9 cellular contexts compared by ENCODE assay signal in the genomic region with DNA sequence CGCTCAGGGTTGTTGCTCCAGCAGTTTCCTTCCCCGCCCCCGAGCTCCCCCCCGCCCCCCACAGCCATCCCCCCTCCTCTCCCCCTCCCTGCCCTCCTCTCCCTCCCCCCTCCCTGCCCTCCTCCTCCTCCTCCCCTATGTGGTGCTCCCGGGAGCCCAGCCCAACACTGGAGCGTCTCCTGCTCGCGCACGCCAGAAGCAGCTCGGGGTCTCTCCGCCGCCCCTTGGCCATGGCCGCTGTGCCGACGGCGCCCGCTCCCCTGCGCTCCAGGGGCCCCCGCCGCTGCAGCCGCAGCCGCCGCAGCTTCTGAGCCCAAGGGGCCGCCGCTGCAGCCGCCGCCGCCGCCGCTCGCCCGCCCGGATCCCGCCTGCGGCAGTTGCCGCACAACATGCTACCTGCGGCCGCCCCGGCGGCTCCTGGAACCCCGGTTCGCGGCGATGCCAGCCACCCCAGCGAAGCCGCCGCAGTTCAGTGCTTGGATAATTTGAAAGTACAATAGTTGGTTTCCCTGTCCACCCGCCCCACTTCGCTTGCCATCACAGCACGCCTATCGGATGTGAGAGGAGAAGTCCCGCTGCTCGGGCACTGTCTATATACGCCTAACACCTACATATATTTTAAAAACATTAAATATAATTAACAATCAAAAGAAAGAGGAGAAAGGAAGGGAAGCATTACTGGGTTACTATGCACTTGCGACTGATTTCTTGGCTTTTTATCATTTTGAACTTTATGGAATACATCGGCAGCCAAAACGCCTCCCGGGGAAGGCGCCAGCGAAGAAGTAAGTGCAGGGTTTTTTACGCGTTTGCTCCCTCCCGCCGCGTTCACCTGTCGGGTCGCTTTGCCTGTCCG. TPM values are rescaled to one million over a fixed set of nuclear protein-coding genes. Genes with fewer than 3 reads are reported as not detected.
DNase-seq lines count a peak whose midpoint lies in the region; ATAC-seq and TF ChIP-seq lines count a peak whose summit lies in the region.
"Had no signal": no experiment of that assay in that cellular context is flagged by ENCODE, and none has a peak within 500 bp of the region (broad histone marks: within the 10 kb centered on the region; RNA-seq: fewer than 3 reads in every experiment).

A gene with protein sequence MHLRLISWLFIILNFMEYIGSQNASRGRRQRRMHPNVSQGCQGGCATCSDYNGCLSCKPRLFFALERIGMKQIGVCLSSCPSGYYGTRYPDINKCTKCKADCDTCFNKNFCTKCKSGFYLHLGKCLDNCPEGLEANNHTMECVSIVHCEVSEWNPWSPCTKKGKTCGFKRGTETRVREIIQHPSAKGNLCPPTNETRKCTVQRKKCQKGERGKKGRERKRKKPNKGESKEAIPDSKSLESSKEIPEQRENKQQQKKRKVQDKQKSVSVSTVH (plus strand): TSS at position 167 of the 856 bp plus-strand sequence. CDS start 522 bp downstream, at position 689.

- DNase-seq in Daoy (ENCODE audit: low read depth) (peak; percentile 44), NT2/D1 (ENCODE audit: low read depth, low spot score) (no peak), dedifferentiated amniotic fluid mesenchymal stem cell (ENCODE audit: extremely low spot score) (peak; percentile 31), lung microvascular endothelial cell (ENCODE audit: low read depth in 2 of 2) (peak; percentile 35 to 51), thyroid gland (peak; percentile 24), globus pallidus (ENCODE audit: low spot score) (no peak)

- H3K9me3 ChIP-seq in NT2/D1 (ENCODE audit: insufficient read depth, low read length) (no peaks in the 10 kb centered on the region), thyroid gland (no peaks in the 10 kb centered on the region)

- intact Hi-C loops in thyroid gland (cut with DNase I): no loop called here

- TF ChIP-seq CTCF in thyroid gland (IDR thresholded peaks at IDR 0.05): no peak

- H3K27me3 ChIP-seq in NT2/D1 (ENCODE audit: insufficient read depth, insufficient read length): peaks cover 65% of the 10 kb centered on the region
- H3K27me3 ChIP-seq in thyroid gland: peaks cover 5% of the 10 kb centered on the region

- H3K27ac ChIP-seq in thyroid gland: peak within 1 kb of the TSS in 2 of 3 donors; percentile 19 to 24
- H3K27ac ChIP-seq: VCaP had no signal

- WGBS in thyroid gland, 2 donors: 1% methylated on average over 32 of the region's 68 CpGs

- TF ChIP-seq POLR2A in thyroid gland (IDR thresholded peaks at IDR 0.05): no peak

- no peaks in the 10 kb centered on the region for H3K36me3 ChIP-seq in NT2/D1 (ENCODE audit: insufficient read depth, insufficient read length, low read length)
- no peaks in the 10 kb centered on the region for H3K36me3 ChIP-seq in thyroid gland

- ATAC-seq in GM21576 (IDR thresholded peaks at IDR 0.05; ENCODE audit: unreplicated experiment) (peak; percentile 7), HG02884 (IDR thresholded peaks at IDR 0.05; ENCODE audit: unreplicated experiment) (no peak)

- H3K4me3 ChIP-seq in NT2/D1 (ENCODE audit: insufficient read length, low read depth) (peak within 1 kb of the TSS; percentile 49), thyroid gland (replicated peaks in 1 of 3) (peak within 1 kb of the TSS in 2 of 3 donors; percentile 28 to 37)

- no peaks in the 10 kb centered on the region for H3K4me1 ChIP-seq in NT2/D1 (ENCODE audit: insufficient read depth, insufficient read length)
- peaks cover 16 to 23% of the 10 kb centered on the region in 2 donors for H3K4me1 ChIP-seq in thyroid gland

- H3K9ac ChIP-seq in NT2/D1 (ENCODE audit: insufficient read length, low read depth): peak within 1 kb of the TSS; percentile 56

RNA-seq across cellular contexts. Expression of the gene that starts here (rescaled TPM):
- not detected in 2 replicates for total RNA-seq in Daoy (2014; rRNA removed; shearing (Covaris generic))
- total RNA-seq in lung microvascular endothelial cell (not detected in 2 replicates), thyroid gland (10 to 100 TPM in 1 of 4 donors, 1 to 10 TPM in 3; 1.8 to 13.9 (median 3.4) TPM)

Comparison
In these comparisons a context has a peak if more than half of its experiments do, and no peak if none do; other contexts are left out.
1. Peak in DNase-seq in Daoy; RNA of the gene not detected or under 1 TPM.
2. Peak in DNase-seq in lung microvascular endothelial cell; RNA of the gene not detected or under 1 TPM.
3. DNase-seq: peak in dedifferentiated amniotic fluid mesenchymal stem cell (single experiment) and thyroid gland (2 of 2); none in NT2/D1 (single experiment) and globus pallidus (single experiment).